ENCODE assay signal across 21 cellular contexts in genomic region chr3:89504432-89504831, GRCh38.
DNase-seq lines count a peak whose midpoint lies in the region; FAIRE-seq and TF ChIP-seq lines count a peak whose summit lies in the region.
"Had no signal": no experiment of that assay in that cellular context is flagged by ENCODE, and none has a peak within 500 bp of the region (broad histone marks: within the 10 kb centered on the region; RNA-seq: fewer than 3 reads in every experiment).

No MANE protein-coding gene starts in this region.

- no peak for FAIRE-seq in GM19239 (lab: Jason Lieb, UNC)
- FAIRE-seq: GM12891, H54, RCC 7860 had no signal

- H3K27me3 ChIP-seq in ascending aorta, result no peaks in the 10 kb centered on the region
- no peaks in the 10 kb centered on the region for H3K27me3 ChIP-seq in dorsolateral prefrontal cortex

- no peaks in the 10 kb centered on the region for H3K9me3 ChIP-seq in ascending aorta
- H3K9me3 ChIP-seq: Caco-2 had no signal

- DNase-seq in DMS 273 (lab: John Stamatoyannopoulos, UW; ENCODE audit: unreplicated experiment) (peak; percentile 2), DMS 273 treated with DMSO at 0.1 percent for 48 hours (lab: John Stamatoyannopoulos, UW) (no peak), NCI-H524 (lab: John Stamatoyannopoulos, UW) (peak; percentile 47 to 62), ascending aorta (ENCODE audit: low spot score in 2 of 2) (no peak), retina (peak; percentile 18), GM19239 (ENCODE audit: insufficient read length, low spot score) (no peak), dorsolateral prefrontal cortex (no peak)
- DNase-seq in activated CD8-positive, alpha-beta memory T cell treated with anti-CD3 and anti-CD28 coated beads, Interleukin-2, amount 50 U/mL, for 4 hours, result no peak
- DNase-seq: 8988T; CD4-positive, CD25-positive, alpha-beta regulatory T cell; NCI-H1436; NCI-H2029 treated with DMSO at 0.1 percent for 48 hours; NCI-H2171 treated with DMSO at 0.1 percent for 48 hours; NCI-H446 treated with DMSO at 0.1 percent for 48 hours; NCI-H774; SW 1271 had no signal

- no peak for TF ChIP-seq CTCF in ascending aorta (IDR thresholded peaks at IDR 0.05)
- no peak for TF ChIP-seq CTCF in dorsolateral prefrontal cortex (IDR thresholded peaks at IDR 0.05 in 54 of 56, conservative IDR thresholded peaks at IDR 0.05 in 2 of 56; ENCODE audit: low read depth in 1 of 56, partially characterized antibody in 56 of 56)

- peaks cover 3 to 21% of the 10 kb centered on the region in 2 donors for H3K4me1 ChIP-seq in ascending aorta
- H3K4me1 ChIP-seq: Caco-2 had no signal

- intact Hi-C loops in ascending aorta (cut with DNase I) (no loop called here), dorsolateral prefrontal cortex (cut with DNase I) (no loop called here)

- H3K27ac ChIP-seq in ascending aorta (peak overlapping the region; percentile 61 to 72), dorsolateral prefrontal cortex (no peak overlapping the region)
- H3K27ac ChIP-seq: HL-60 had no signal

- H3K4me3 ChIP-seq in ascending aorta, result no peak overlapping the region
- H3K4me3 ChIP-seq in dorsolateral prefrontal cortex, result no peak overlapping the region

- H3K36me3 ChIP-seq in ascending aorta, result no peaks in the 10 kb centered on the region

Comparison
In these comparisons a context has a peak if more than half of its experiments do, and no peak if none do; other contexts are left out.
1. DNase-seq: peak in DMS 273 (single experiment), NCI-H524 (2 of 2) and retina (single experiment); none in DMS 273 treated with DMSO at 0.1 percent for 48 hours (single experiment), ascending aorta (0 of 2), GM19239 (single experiment), dorsolateral prefrontal cortex (0 of 10) and activated CD8-positive, alpha-beta memory T cell treated with anti-CD3 and anti-CD28 coated beads, Interleukin-2, amount 50 U/mL, for 4 hours (single experiment).
2. H3K27ac ChIP-seq: peak in ascending aorta (2 of 2); none in dorsolateral prefrontal cortex (0 of 59).